Comparison of ENCODE assay signal across 13 cellular contexts in the genomic region with DNA sequence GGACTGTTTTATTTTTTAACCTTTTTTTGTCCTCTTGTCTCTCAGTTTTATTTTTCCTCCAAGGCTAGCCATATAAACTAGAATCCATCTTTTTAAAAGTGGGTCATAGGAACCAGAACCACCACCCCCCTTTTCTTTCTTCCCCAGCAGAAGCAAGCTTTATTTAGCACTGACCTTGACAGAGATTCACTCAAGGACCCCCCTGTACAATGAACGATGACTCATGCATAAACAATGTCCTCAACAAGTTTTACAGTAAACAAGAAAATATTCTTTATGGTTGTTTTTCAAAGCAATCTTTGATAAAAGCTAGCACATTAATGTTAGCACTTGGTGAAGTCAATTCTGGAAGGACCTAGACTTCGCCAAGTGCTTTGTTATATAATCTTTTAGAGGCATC. TPM values are rescaled to one million over a fixed set of nuclear protein-coding genes. Genes with fewer than 3 reads are reported as not detected.
DNase-seq lines count a peak whose midpoint lies in the region; ATAC-seq, FAIRE-seq and TF ChIP-seq lines count a peak whose summit lies in the region.
"Had no signal": no experiment of that assay in that cellular context is flagged by ENCODE, and none has a peak within 500 bp of the region (broad histone marks: within the 10 kb centered on the region; RNA-seq: fewer than 3 reads in every experiment).

No MANE protein-coding gene starts in this region.

- TF ChIP-seq POLR2A in K562 (conservative IDR thresholded peaks at IDR 0.05) (no peak), vagina (IDR thresholded peaks at IDR 0.05) (no peak)

- H3K27ac ChIP-seq in BLaER1 treated with 17β-estradiol and CSF1 and Interleukin-3, amounts not matched to agents 10 nM and 100 nM, result peak overlapping the region in 9 of 11 experiments; percentile 1 to 92 (median 42); a peak in 12 of 22 replicates
- H3K27ac ChIP-seq in HEK293 (ENCODE audit: extremely low read depth, low read depth, low read length) (no peak overlapping the region), K562 (ENCODE audit: extremely low read depth, low read depth, low read length) (peak overlapping the region; percentile 28; the same call in 1 of the 3 replicates), vagina (no peak overlapping the region)

- no TSS peak for BruUV-seq in K562 (replicated peaks; lab: Mats Ljungman, UMichigan)

- no peak overlapping the region for H2AFZ ChIP-seq in K562 (ENCODE audit: low read depth, low read length)

- H3K9me3 ChIP-seq in BLaER1 treated with 17β-estradiol and CSF1 and Interleukin-3, amounts not matched to agents 10 nM and 100 nM (replicated peaks in 1 of 11), result peaks cover 0 to 10% (median 9%) of the 10 kb centered on the region in 11 experiments; a peak in 13 of 22 replicates
- H3K9me3 ChIP-seq in HEK293 (ENCODE audit: control insufficient read depth, insufficient read depth, low read depth, low read length), result no peaks in the 10 kb centered on the region
- H3K9me3 ChIP-seq in K562 (replicated peaks; ENCODE audit: control insufficient read depth, insufficient read depth, low read depth, low read length), result no peaks in the 10 kb centered on the region
- H3K9me3 ChIP-seq in vagina, result no peaks in the 10 kb centered on the region

- TF ChIP-seq CTCF in HEK293 (tag by site-specific recombination; IDR thresholded peaks at IDR 0.05), result no peak
- no peak for TF ChIP-seq CTCF in K562 (IDR thresholded peaks at IDR 0.05 in 2 of 3, conservative IDR thresholded peaks at IDR 0.05 in 1 of 3; ENCODE audit: insufficient read depth in 2 of 3, low read depth in 1 of 3, low read length in 3 of 3)
- no peak for TF ChIP-seq CTCF in vagina (IDR thresholded peaks at IDR 0.05)

- no peak overlapping the region for H3K4me3 ChIP-seq in BLaER1 treated with 17β-estradiol and CSF1 and Interleukin-3, amounts not matched to agents 10 nM and 100 nM
- H3K4me3 ChIP-seq in HEK293 (ENCODE audit: low read depth, low read length) (no peak overlapping the region), K562 (no peak overlapping the region), vagina (no peak overlapping the region)

- DNase-seq in K562 (ENCODE audit: extremely low read depth in 1 of 4, low spot score in 3 of 4) (peak in 3 of 4 experiments; percentile 10 to 14 (median 10)), lung microvascular endothelial cell (ENCODE audit: low read depth in 2 of 2) (peak; percentile 7 to 62), vagina (ENCODE audit: extremely low spot score in 2 of 2) (no peak), H4 (ENCODE audit: low spot score) (no peak)
- no peak for DNase-seq in activated naive CD4-positive, alpha-beta T cell treated with Interleukin-2 at 50 U/mL for 16 hours
- DNase-seq: activated naive CD4-positive, alpha-beta T cell treated with anti-CD3 and anti-CD28 coated beads, Interleukin-2, amount 50 U/mL, for 16 hours; Karpas-422; NCI-H187; NCI-H69; SIG-M5 had no signal

- peaks cover 0 to 66% (median 16%) of the 10 kb centered on the region in 11 experiments; a peak in 8 of 22 replicates for H4K20me1 ChIP-seq in BLaER1 treated with 17β-estradiol and CSF1 and Interleukin-3, amounts not matched to agents 10 nM and 100 nM
- H4K20me1 ChIP-seq in K562 (replicated peaks; ENCODE audit: control insufficient read depth, insufficient read depth, low read length), result no peaks in the 10 kb centered on the region

- H3K79me2 ChIP-seq in K562 (ENCODE audit: control insufficient read depth, insufficient read depth, low read length), result peaks cover 88% of the 10 kb centered on the region

- no peak for TF ChIP-seq RAD21 in K562 (CRISPR knock-in tag; conservative IDR thresholded peaks at IDR 0.05 in 1 of 2, IDR thresholded peaks at IDR 0.05 in 1 of 2)

- CTCF ChIA-PET in HEK293 (lab: Yijun Ruan, JAX) (interaction anchor here (0.7 kb wide), 1 partner anchor 50 kb away, joined by 3 read pairs; no protein-coding TSS in a partner anchor), K562 (lab: Yijun Ruan, JAX; ENCODE audit: low intra/inter-chr PET ratio) (no interaction called here)

- TF ChIP-seq EP300 in K562 (IDR thresholded peaks at IDR 0.05; ENCODE audit: low read length), result no peak

- peaks cover 13 to 51% (median 34%) of the 10 kb centered on the region in 11 experiments; a peak in 20 of 22 replicates for H3K36me3 ChIP-seq in BLaER1 treated with 17β-estradiol and CSF1 and Interleukin-3, amounts not matched to agents 10 nM and 100 nM
- H3K36me3 ChIP-seq in HEK293 (ENCODE audit: control insufficient read depth in 2 of 2, insufficient read depth in 1 of 2, low read length in 2 of 2) (peaks cover 0 to 9% of the 10 kb centered on the region in 2 experiments; a peak in 1 of 3 replicates), K562 (ENCODE audit: control insufficient read depth, insufficient read depth, low read length) (peaks cover 15% of the 10 kb centered on the region), vagina (no peaks in the 10 kb centered on the region)

- peak; percentile 16; the same call in 1 of the 3 replicates for ATAC-seq in K562
- ATAC-seq in activated CD4-positive, CD25-positive, alpha-beta regulatory T cell treated with anti-CD3 and anti-CD28 coated beads, Interleukin-2, amount 50 U/mL, for 24 hours, result no peak

- in situ Hi-C loops in K562 (cut with MboI), result no loop called here

- WGBS in K562 (ENCODE audit: insufficient coverage, low coverage, missing lambda C conversion rate), result 56% methylated on average over 2 of the region's 2 CpGs

- H3K27me3 ChIP-seq in BLaER1 treated with 17β-estradiol and CSF1 and Interleukin-3, amounts not matched to agents 10 nM and 100 nM, result no peaks in the 10 kb centered on the region
- H3K27me3 ChIP-seq in K562 (ENCODE audit: control insufficient read depth in 2 of 2, insufficient read depth in 2 of 2, low read length in 2 of 2) (no peaks in the 10 kb centered on the region), vagina (no peaks in the 10 kb centered on the region)

- no peak for FAIRE-seq in K562 (lab: Jason Lieb, UNC)

- POLR2A ChIA-PET in HEK293 (lab: Yijun Ruan, JAX) (interaction anchor here (1.1 to 6.2 kb wide), 2 partner anchors 8 to 14 kb away, joined by 3 to 34 read pairs; partner anchors contain the start of gene PKN2), K562 (lab: Yijun Ruan, JAX) (interaction anchor here (6.2 kb wide), 1 partner anchor 13 kb away, joined by 49 read pairs; the partner anchor contains the start of gene PKN2)

- H3K9me1 ChIP-seq in K562 (ENCODE audit: control insufficient read depth, insufficient read depth, low read length), result no peaks in the 10 kb centered on the region

- peaks cover 0 to 76% (median 43%) of the 10 kb centered on the region in 10 experiments; a peak in 17 of 20 replicates for H3K4me1 ChIP-seq in BLaER1 treated with 17β-estradiol and CSF1 and Interleukin-3, amounts not matched to agents 10 nM and 100 nM
- H3K4me1 ChIP-seq in HEK293 (ENCODE audit: control insufficient read depth, insufficient read depth, low read length) (peaks cover 4% of the 10 kb centered on the region; the same call in 1 of the 2 replicates), K562 (replicated peaks in 1 of 2; ENCODE audit: control insufficient read depth in 2 of 2, insufficient read depth in 2 of 2, low read length in 2 of 2) (peaks cover 0 to 3% of the 10 kb centered on the region in 2 experiments; a peak in 1 of 5 replicates), vagina (peaks cover 44% of the 10 kb centered on the region)

- intact Hi-C loops in K562 (cut with micrococcal nuclease), result loop anchor here (5.0 kb wide), 1 partner anchor 79 kb away; no protein-coding TSS in a partner anchor
- intact Hi-C loops in vagina (cut with DNase I), result no loop called here

- H3K4me2 ChIP-seq in BLaER1 treated with 17β-estradiol and CSF1 and Interleukin-3, amounts not matched to agents 10 nM and 100 nM, result peak overlapping the region in 8 of 11 experiments; percentile 6 to 94 (median 52); a peak in 11 of 22 replicates
- H3K4me2 ChIP-seq in K562 (ENCODE audit: insufficient read depth, low read length), result no peak overlapping the region

- no peak overlapping the region; a peak in 1 of 22 replicates for H3K9ac ChIP-seq in BLaER1 treated with 17β-estradiol and CSF1 and Interleukin-3, amounts not matched to agents 10 nM and 100 nM
- no peak overlapping the region for H3K9ac ChIP-seq in K562 (ENCODE audit: insufficient read depth in 1 of 2, low read depth in 2 of 2, low read length in 2 of 2)

TF ChIP-seq in HEK293, 187 proteins besides CTCF, POLR2A, EP300 and RAD21 (continues in another document):
- TF ChIP-seq GFI1B (tag by site-specific recombination; IDR thresholded peaks at IDR 0.05), result no peak
- no peak for TF ChIP-seq ZNF416 (tag by site-specific recombination; IDR thresholded peaks at IDR 0.05)

TF ChIP-seq in K562, 482 proteins besides CTCF, POLR2A, EP300 and RAD21 (continues in another document):
- TF ChIP-seq ILF3 (IDR thresholded peaks at IDR 0.05; ENCODE audit: borderline replicate concordance), result no peak
- peak; percentile 62; the same call in 1 of the 2 replicates for TF ChIP-seq JUND (IDR thresholded peaks at IDR 0.05; ENCODE audit: borderline replicate concordance, low read depth, low read length)
- no peak; the same call in 2 of the 3 replicates for TF ChIP-seq JUND (tag; IDR thresholded peaks at IDR 0.05; ENCODE audit: borderline replicate concordance, low read depth, low read length)
- 0 out of 2 replicates have a peak, but pooled peaks have one; percentile 19 for TF ChIP-seq JUNB (CRISPR knock-in tag; conservative IDR thresholded peaks at IDR 0.05)

RNA-seq across cellular contexts. Expression of gene PKN2, which starts 14.1 kb away (rescaled TPM):
- total RNA-seq in K562 (2011; cell fraction: chromatin; rRNA removed; ENCODE audit: low replicate concordance), result 29.6 and 110 TPM in 2 replicates
- total RNA-seq in K562 (2011; cell fraction: nucleolus; rRNA removed), result 12.8 and 18.0 TPM in 2 replicates
- 24.9 and 32.8 TPM in 2 replicates for total RNA-seq in K562 (2011; cell fraction: nucleoplasm; rRNA removed)
- total RNA-seq in K562 (2014; rRNA removed), result 9.9 and 11.6 TPM in 2 replicates
- total RNA-seq in K562 (2014; rRNA removed; fragmentation: Illumina TruSeq; extraction: Trizol), result 22.9 and 25.4 TPM in 2 replicates
- total RNA-seq in K562 (2015; rRNA removed; fragmentation: Illumina TruSeq; extraction: Trizol), result 24.4 and 25.3 TPM in 2 replicates
- 23.5 and 23.7 TPM in 2 replicates for total RNA-seq in K562 (2021)
- polyA plus RNA-seq in K562 (2011; rRNA removed), result 19.6 and 20.0 TPM in 2 replicates
- polyA plus RNA-seq in K562 (2011; cell fraction: cytosol; rRNA removed), result 2.1 and 4.8 TPM in 2 replicates
- polyA plus RNA-seq in K562 (2011; cell fraction: nucleus; rRNA removed), result 26.6 and 33.3 TPM in 2 replicates
- polyA plus RNA-seq in K562 (2012), result 10.8 and 11.7 TPM in 2 replicates
- polyA plus RNA-seq in K562 (2014; fragmentation: Illumina TruSeq; extraction: Trizol), result 16.0 and 19.2 TPM in 2 replicates
- polyA plus RNA-seq in K562 (2014; fragmentation: Nextera tagmentation; extraction: Ambion mirVana), result 1 to 10 TPM; 4.5 to 5.4 TPM
- 12.8 and 13.2 TPM in 2 replicates for polyA plus RNA-seq in K562 (2014; rRNA removed)
- polyA minus RNA-seq in K562 (2011; rRNA and poly(A)+ RNA removed), result 38.5 and 48.0 TPM in 2 replicates
- polyA minus RNA-seq in K562 (2011; cell fraction: cytosol; rRNA and poly(A)+ RNA removed), result 11.6 and 13.0 TPM in 2 replicates
- polyA minus RNA-seq in K562 (2011; cell fraction: nucleus; rRNA and poly(A)+ RNA removed), result 26.3 and 48.3 TPM in 2 replicates
- 16.3 and 16.6 TPM in 2 replicates for total RNA-seq in lung microvascular endothelial cell
- 38.3 TPM for total RNA-seq in vagina
- total RNA-seq in H4 (2014; rRNA removed; shearing (Covaris generic)), result 7.7 and 14.8 TPM in 2 replicates

Comparison
In these comparisons a context has a peak if more than half of its experiments do, and no peak if none do; other contexts are left out.
1. H3K27ac ChIP-seq: peak in BLaER1 treated with 17β-estradiol and CSF1 and Interleukin-3, amounts not matched to agents 10 nM and 100 nM (9 of 11) and K562 (single experiment); none in HEK293 (single experiment) and vagina (single experiment).
2. DNase-seq: peak in K562 (3 of 4) and lung microvascular endothelial cell (2 of 2); none in vagina (0 of 2), activated naive CD4-positive, alpha-beta T cell treated with Interleukin-2 at 50 U/mL for 16 hours (single experiment) and H4 (single experiment).